ENCODE assay signal across 1 cellular context in genomic region chr2:120209427-120210233, GRCh38.
TF ChIP-seq lines count a peak whose summit lies in the region.

No MANE protein-coding gene starts in this region.

TF ChIP-seq in GM23338, 12 proteins besides CTCF, POLR2A, EP300 and RAD21 (continued from another document):
- TF ChIP-seq, protein P1, sequence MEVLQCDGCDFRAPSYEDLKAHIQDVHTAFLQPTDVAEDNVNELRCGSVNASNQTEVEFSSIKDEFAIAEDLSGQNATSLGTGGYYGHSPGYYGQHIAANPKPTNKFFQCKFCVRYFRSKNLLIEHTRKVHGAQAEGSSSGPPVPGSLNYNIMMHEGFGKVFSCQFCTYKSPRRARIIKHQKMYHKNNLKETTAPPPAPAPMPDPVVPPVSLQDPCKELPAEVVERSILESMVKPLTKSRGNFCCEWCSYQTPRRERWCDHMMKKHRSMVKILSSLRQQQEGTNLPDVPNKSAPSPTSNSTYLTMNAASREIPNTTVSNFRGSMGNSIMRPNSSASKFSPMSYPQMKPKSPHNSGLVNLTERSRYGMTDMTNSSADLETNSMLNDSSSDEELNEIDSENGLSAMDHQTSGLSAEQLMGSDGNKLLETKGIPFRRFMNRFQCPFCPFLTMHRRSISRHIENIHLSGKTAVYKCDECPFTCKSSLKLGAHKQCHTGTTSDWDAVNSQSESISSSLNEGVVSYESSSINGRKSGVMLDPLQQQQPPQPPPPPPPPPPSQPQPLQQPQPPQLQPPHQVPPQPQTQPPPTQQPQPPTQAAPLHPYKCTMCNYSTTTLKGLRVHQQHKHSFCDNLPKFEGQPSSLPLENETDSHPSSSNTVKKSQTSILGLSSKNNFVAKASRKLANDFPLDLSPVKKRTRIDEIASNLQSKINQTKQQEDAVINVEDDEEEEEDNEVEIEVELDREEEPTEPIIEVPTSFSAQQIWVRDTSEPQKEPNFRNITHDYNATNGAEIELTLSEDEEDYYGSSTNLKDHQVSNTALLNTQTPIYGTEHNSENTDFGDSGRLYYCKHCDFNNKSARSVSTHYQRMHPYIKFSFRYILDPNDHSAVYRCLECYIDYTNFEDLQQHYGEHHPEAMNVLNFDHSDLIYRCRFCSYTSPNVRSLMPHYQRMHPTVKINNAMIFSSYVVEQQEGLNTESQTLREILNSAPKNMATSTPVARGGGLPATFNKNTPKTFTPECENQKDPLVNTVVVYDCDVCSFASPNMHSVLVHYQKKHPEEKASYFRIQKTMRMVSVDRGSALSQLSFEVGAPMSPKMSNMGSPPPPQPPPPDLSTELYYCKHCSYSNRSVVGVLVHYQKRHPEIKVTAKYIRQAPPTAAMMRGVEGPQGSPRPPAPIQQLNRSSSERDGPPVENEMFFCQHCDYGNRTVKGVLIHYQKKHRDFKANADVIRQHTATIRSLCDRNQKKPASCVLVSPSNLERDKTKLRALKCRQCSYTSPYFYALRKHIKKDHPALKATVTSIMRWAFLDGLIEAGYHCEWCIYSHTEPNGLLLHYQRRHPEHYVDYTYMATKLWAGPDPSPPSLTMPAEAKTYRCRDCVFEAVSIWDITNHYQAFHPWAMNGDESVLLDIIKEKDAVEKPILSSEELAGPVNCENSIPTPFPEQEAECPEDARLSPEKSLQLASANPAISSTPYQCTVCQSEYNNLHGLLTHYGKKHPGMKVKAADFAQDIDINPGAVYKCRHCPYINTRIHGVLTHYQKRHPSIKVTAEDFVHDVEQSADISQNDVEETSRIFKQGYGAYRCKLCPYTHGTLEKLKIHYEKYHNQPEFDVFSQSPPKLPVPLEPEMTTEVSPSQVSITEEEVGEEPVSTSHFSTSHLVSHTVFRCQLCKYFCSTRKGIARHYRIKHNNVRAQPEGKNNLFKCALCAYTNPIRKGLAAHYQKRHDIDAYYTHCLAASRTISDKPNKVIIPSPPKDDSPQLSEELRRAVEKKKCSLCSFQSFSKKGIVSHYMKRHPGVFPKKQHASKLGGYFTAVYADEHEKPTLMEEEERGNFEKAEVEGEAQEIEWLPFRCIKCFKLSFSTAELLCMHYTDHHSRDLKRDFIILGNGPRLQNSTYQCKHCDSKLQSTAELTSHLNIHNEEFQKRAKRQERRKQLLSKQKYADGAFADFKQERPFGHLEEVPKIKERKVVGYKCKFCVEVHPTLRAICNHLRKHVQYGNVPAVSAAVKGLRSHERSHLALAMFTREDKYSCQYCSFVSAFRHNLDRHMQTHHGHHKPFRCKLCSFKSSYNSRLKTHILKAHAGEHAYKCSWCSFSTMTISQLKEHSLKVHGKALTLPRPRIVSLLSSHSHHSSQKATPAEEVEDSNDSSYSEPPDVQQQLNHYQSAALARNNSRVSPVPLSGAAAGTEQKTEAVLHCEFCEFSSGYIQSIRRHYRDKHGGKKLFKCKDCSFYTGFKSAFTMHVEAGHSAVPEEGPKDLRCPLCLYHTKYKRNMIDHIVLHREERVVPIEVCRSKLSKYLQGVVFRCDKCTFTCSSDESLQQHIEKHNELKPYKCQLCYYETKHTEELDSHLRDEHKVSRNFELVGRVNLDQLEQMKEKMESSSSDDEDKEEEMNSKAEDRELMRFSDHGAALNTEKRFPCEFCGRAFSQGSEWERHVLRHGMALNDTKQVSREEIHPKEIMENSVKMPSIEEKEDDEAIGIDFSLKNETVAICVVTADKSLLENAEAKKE (CRISPR knock-in tag; IDR thresholded peaks at IDR 0.05) = no peak
- TF ChIP-seq JUNB (IDR thresholded peaks at IDR 0.05; ENCODE audit: unreplicated experiment) = no peak
- TF ChIP-seq ZNF331 (CRISPR knock-in tag; IDR thresholded peaks at IDR 0.05; ENCODE audit: low read depth) = no peak
- no peak for TF ChIP-seq ZNF114 (CRISPR knock-in tag; IDR thresholded peaks at IDR 0.05)
